ENCODE assay signal across 13 cellular contexts in the genomic region with DNA sequence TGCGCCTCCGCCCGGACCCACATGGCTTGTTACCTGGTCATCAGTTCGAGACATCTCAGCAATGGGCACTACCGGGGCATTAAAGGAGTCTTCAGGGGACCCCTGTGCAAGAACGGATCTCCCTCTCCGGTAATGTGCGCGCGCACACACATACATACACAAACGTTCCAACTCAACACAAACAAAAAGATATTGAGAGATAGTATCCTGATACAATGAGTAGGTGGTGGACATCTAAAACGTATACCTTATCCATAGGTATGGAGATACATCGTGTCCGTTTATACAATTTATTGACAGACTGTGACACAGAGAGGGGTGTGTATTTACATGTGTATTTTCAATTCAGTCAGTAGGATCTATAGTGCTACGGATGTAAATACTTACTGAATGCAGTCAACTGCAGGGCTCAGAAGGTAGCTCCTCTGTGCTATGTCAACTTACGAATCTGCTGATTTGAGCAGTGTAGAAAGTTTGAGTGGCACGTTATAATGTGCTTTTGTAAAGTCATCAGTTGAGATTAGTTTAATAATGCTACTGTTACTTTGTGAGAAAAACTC. TPM values are rescaled to one million over a fixed set of nuclear protein-coding genes. Genes with fewer than 3 reads are reported as not detected.
DNase-seq lines count a peak whose midpoint lies in the region; ATAC-seq and TF ChIP-seq lines count a peak whose summit lies in the region.
"Had no signal": no experiment of that assay in that cellular context is flagged by ENCODE, and none has a peak within 500 bp of the region (broad histone marks: within the 10 kb centered on the region; RNA-seq: fewer than 3 reads in every experiment).

No MANE protein-coding gene starts in this region.

- no peak for TF ChIP-seq CTCF in dorsolateral prefrontal cortex (IDR thresholded peaks at IDR 0.05 in 54 of 56, conservative IDR thresholded peaks at IDR 0.05 in 2 of 56; ENCODE audit: low read depth in 1 of 56, partially characterized antibody in 56 of 56)
- TF ChIP-seq CTCF in nephron progenitor cell (IDR thresholded peaks at IDR 0.05) = no peak
- TF ChIP-seq CTCF in OCI-LY7 (conservative IDR thresholded peaks at IDR 0.05; ENCODE audit: low read length) = no peak

- DNase-seq in stimulated activated naive CD8-positive, alpha-beta T cell treated with anti-CD3 and anti-CD28 coated beads, Interleukin-15, amount 100 ng/mL, for 72 hours = no peak
- no peak for DNase-seq in stimulated activated naive CD8-positive, alpha-beta T cell treated with anti-CD3 and anti-CD28 coated beads, Interleukin-15, Interleukin-2, amounts not matched to agents 100 U/mL and 50 U/mL, for 24 hours
- peak in 1 of 10 donors; percentile 4 for DNase-seq in dorsolateral prefrontal cortex
- no peak for DNase-seq in nephron progenitor cell
- DNase-seq in OCI-LY7 (ENCODE audit: low spot score) = no peak
- DNase-seq in midbrain (lab: John Stamatoyannopoulos, UW) = no peak
- no peak for DNase-seq in NCI-H2107 treated with DMSO at 0.1 percent for 48 hours (lab: John Stamatoyannopoulos, UW; ENCODE audit: unreplicated experiment)
- DNase-seq: activated CD4-positive, alpha-beta T cell treated with anti-CD3 and anti-CD28 coated beads, Interleukin-2, amount 50 U/mL, for 4 hours; CD4-positive, CD25-positive, alpha-beta regulatory T cell; IMR-90; SHP77 treated with DMSO at 0.1 percent for 48 hours; stimulated activated naive B cell treated with anti-CD40 and anti-IgM and Interleukin-4, amounts not matched to agents 10 μg/mL and 1 μg/mL and 100 μg/mL, for 72 hours had no signal

- H3K4me2 ChIP-seq in OCI-LY7 (ENCODE audit: low read length) = no peak overlapping the region

- no peaks in the 10 kb centered on the region for H3K9me3 ChIP-seq in OCI-LY7 (ENCODE audit: low read length)

- CTCF ChIA-PET in OCI-LY7 (lab: Charles Lee; ENCODE audit: unreplicated experiment) = no interaction called here

- peaks cover 38% of the 10 kb centered on the region for H3K27me3 Mint-ChIP-seq in stimulated activated naive CD8-positive, alpha-beta T cell treated with anti-CD3 and anti-CD28 coated beads, Interleukin-15, amount 100 ng/mL, for 72 hours
- peaks cover 49% of the 10 kb centered on the region for H3K27me3 Mint-ChIP-seq in nephron progenitor cell (ENCODE audit: low read depth, poor library complexity)

- intact Hi-C loops in dorsolateral prefrontal cortex (cut with DNase I) = no loop called here
- intact Hi-C loops in OCI-LY7 (cut with micrococcal nuclease; ENCODE audit: unreplicated experiment) = no loop called here

- no peaks in the 10 kb centered on the region for H4K20me1 ChIP-seq in OCI-LY7 (ENCODE audit: insufficient read depth, low read length)

- H3K79me2 ChIP-seq in OCI-LY7 (ENCODE audit: insufficient read depth, low read depth, low read length) = no peaks in the 10 kb centered on the region

- ATAC-seq in stimulated activated naive CD8-positive, alpha-beta T cell treated with anti-CD3 and anti-CD28 coated beads, Interleukin-15, amount 100 ng/mL, for 72 hours = peak; percentile 43
- ATAC-seq in stimulated activated naive CD8-positive, alpha-beta T cell treated with anti-CD3 and anti-CD28 coated beads, Interleukin-15, Interleukin-2, amounts not matched to agents 100 U/mL and 50 U/mL, for 24 hours = no peak
- ATAC-seq in GM18505 (IDR thresholded peaks at IDR 0.05; ENCODE audit: unreplicated experiment) = no peak

- H2AFZ ChIP-seq in OCI-LY7 (ENCODE audit: low read length) = no peak overlapping the region

- H3K4me3 Mint-ChIP-seq in stimulated activated naive CD8-positive, alpha-beta T cell treated with anti-CD3 and anti-CD28 coated beads, Interleukin-15, amount 100 ng/mL, for 72 hours = peak overlapping the region; percentile 2 to 48
- peak overlapping the region; percentile 85 for H3K4me3 Mint-ChIP-seq in nephron progenitor cell
- H3K4me3 Mint-ChIP-seq: CD4-positive, CD25-positive, alpha-beta regulatory T cell had no signal

- no peak for TF ChIP-seq POLR2A in GM18505 (IDR thresholded peaks at IDR 0.05; ENCODE audit: borderline replicate concordance, extremely low read depth, insufficient read depth, insufficient read length)

- no peak overlapping the region for H3K27ac Mint-ChIP-seq in stimulated activated naive CD8-positive, alpha-beta T cell treated with anti-CD3 and anti-CD28 coated beads, Interleukin-15, amount 100 ng/mL, for 72 hours
- H3K27ac Mint-ChIP-seq in nephron progenitor cell = no peak overlapping the region
- H3K27ac Mint-ChIP-seq: CD4-positive, CD25-positive, alpha-beta regulatory T cell; stimulated activated naive B cell treated with anti-CD40 and anti-IgM and Interleukin-4, amounts not matched to agents 10 μg/mL and 1 μg/mL and 100 μg/mL, for 72 hours had no signal

- no peaks in the 10 kb centered on the region for H3K4me1 ChIP-seq in OCI-LY7 (ENCODE audit: insufficient read depth, low read length, poor library complexity, severe bottlenecking)

- peak overlapping the region; percentile 37 to 82 (median 61) for H3K4me3 ChIP-seq in dorsolateral prefrontal cortex
- no peak overlapping the region for H3K4me3 ChIP-seq in OCI-LY7 (ENCODE audit: low read depth, low read length, poor library complexity, severe bottlenecking)

- no peaks in the 10 kb centered on the region for H3K9me2 ChIP-seq in OCI-LY7 (ENCODE audit: insufficient read depth, low read length)

- no peaks in the 10 kb centered on the region for H3K36me3 Mint-ChIP-seq in nephron progenitor cell (ENCODE audit: low read depth)
- H3K36me3 Mint-ChIP-seq: CD4-positive, CD25-positive, alpha-beta regulatory T cell; stimulated activated naive B cell treated with anti-CD40 and anti-IgM and Interleukin-4, amounts not matched to agents 10 μg/mL and 1 μg/mL and 100 μg/mL, for 72 hours had no signal

- H3K36me3 ChIP-seq in OCI-LY7 (ENCODE audit: insufficient read depth, low read length) = no peaks in the 10 kb centered on the region

- H3K9me3 Mint-ChIP-seq in stimulated activated naive CD8-positive, alpha-beta T cell treated with anti-CD3 and anti-CD28 coated beads, Interleukin-15, amount 100 ng/mL, for 72 hours = no peaks in the 10 kb centered on the region
- H3K9me3 Mint-ChIP-seq in nephron progenitor cell = no peaks in the 10 kb centered on the region
- H3K9me3 Mint-ChIP-seq: stimulated activated naive B cell treated with anti-CD40 and anti-IgM and Interleukin-4, amounts not matched to agents 10 μg/mL and 1 μg/mL and 100 μg/mL, for 72 hours had no signal

- no TSS peak for BruUV-seq in OCI-LY7 (replicated peaks; lab: Mats Ljungman, UMichigan)

- H3K27me3 ChIP-seq in dorsolateral prefrontal cortex = peaks cover 0 to 72% (median 20%) of the 10 kb centered on the region in 45 donors

- peaks cover 10% of the 10 kb centered on the region for H3K4me1 Mint-ChIP-seq in stimulated activated naive CD8-positive, alpha-beta T cell treated with anti-CD3 and anti-CD28 coated beads, Interleukin-15, amount 100 ng/mL, for 72 hours
- H3K4me1 Mint-ChIP-seq in nephron progenitor cell = peaks cover 15% of the 10 kb centered on the region
- H3K4me1 Mint-ChIP-seq: CD4-positive, CD25-positive, alpha-beta regulatory T cell had no signal

- peak overlapping the region in 26 of 59 donors; percentile 4 to 82 (median 56) for H3K27ac ChIP-seq in dorsolateral prefrontal cortex
- H3K27ac ChIP-seq in OCI-LY7 (ENCODE audit: low read depth, low read length, poor library complexity, severe bottlenecking) = no peak overlapping the region

- POLR2A ChIA-PET in OCI-LY7 (lab: Charles Lee) = no interaction called here

RNA-seq across cellular contexts. Expression of gene ZNF804B, which starts 0.5 kb away (rescaled TPM):
- total RNA-seq in dorsolateral prefrontal cortex (1 to 10 TPM in 119 of 120 experiments, under 1 TPM in 1; 0.57 to 5.2 (median 2.7) TPM), OCI-LY7 (2022) (not detected in 2 replicates)
- not detected in 2 replicates for total RNA-seq in OCI-LY7 (2014; rRNA removed; shearing (Covaris generic))
- total RNA-seq: CD4-positive, CD25-positive, alpha-beta regulatory T cell; IMR-90 had no signal

RNA-seq across cellular contexts. Expression of gene TEX47, which starts 35.5 kb away (rescaled TPM):
- total RNA-seq in dorsolateral prefrontal cortex = not detected
- total RNA-seq in OCI-LY7 (2014; rRNA removed; shearing (Covaris generic)) = not detected in 2 replicates
- total RNA-seq in OCI-LY7 (2022) = not detected in 2 replicates
- total RNA-seq: CD4-positive, CD25-positive, alpha-beta regulatory T cell; IMR-90 had no signal
